ENCODE assay signal across 19 cellular contexts in genomic region chr7:152520861-152521302, GRCh38.
A peak's percentile ranks its signal among the peaks of the same experiment; 100 is the strongest.
DNase-seq lines count a peak whose midpoint lies in the region; ATAC-seq, FAIRE-seq and TF ChIP-seq lines count a peak whose summit lies in the region.
"Had no signal": no experiment of that assay in that cellular context is flagged by ENCODE, and none has a peak within 500 bp of the region (broad histone marks: within the 10 kb centered on the region; RNA-seq: fewer than 3 reads in every experiment).

No MANE protein-coding gene starts in this region.

- TF ChIP-seq CTCF in A549 (IDR thresholded peaks at IDR 0.05) (no peak), choroid plexus epithelial cell (conservative IDR thresholded peaks at IDR 0.05; ENCODE audit: low read depth, low read length) (no peak), nephron (IDR thresholded peaks at IDR 0.05; ENCODE audit: unreplicated experiment in 3 of 3) (no peak)

- no peak for TF ChIP-seq EP300 in A549 (IDR thresholded peaks at IDR 0.05)

- 83% methylated on average over 5 of the region's 5 CpGs for WGBS in A549 (ENCODE audit: missing lambda C conversion rate)

- H3K4me3 Mint-ChIP-seq in nephron, result no peak overlapping the region
- no peak overlapping the region for H3K4me3 Mint-ChIP-seq in effector memory CD8-positive, alpha-beta T cell
- H3K4me3 Mint-ChIP-seq: B cell; CD4-positive, alpha-beta T cell had no signal

- no peak overlapping the region for H3K4me2 ChIP-seq in A549

- ATAC-seq in A549 (no peak), HG02588 (IDR thresholded peaks at IDR 0.05; ENCODE audit: unreplicated experiment) (no peak)
- ATAC-seq in effector memory CD8-positive, alpha-beta T cell (replicated peaks), result no peak
- ATAC-seq: PC-3 had no signal

- H3K36me3 Mint-ChIP-seq in nephron (ENCODE audit: low read depth), result no peaks in the 10 kb centered on the region
- no peaks in the 10 kb centered on the region for H3K36me3 Mint-ChIP-seq in effector memory CD8-positive, alpha-beta T cell (ENCODE audit: insufficient read depth)

- POLR2A ChIA-PET in A549 (lab: Yijun Ruan, JAX), result no interaction called here

- peaks cover 18% of the 10 kb centered on the region for H3K4me1 ChIP-seq in A549

- no peak for TF ChIP-seq POLR2A in A549 (IDR thresholded peaks at IDR 0.05; ENCODE audit: low read length)

- H3K9me3 ChIP-seq in A549, result peaks cover 10% of the 10 kb centered on the region

- peak overlapping the region in 1 of 2 experiments; percentile 75; a peak in 4 of 6 replicates for H3K27ac ChIP-seq in A549
- H3K27ac ChIP-seq: SK-N-MC had no signal

- TF ChIP-seq RAD21 in A549 (conservative IDR thresholded peaks at IDR 0.05 in 1 of 2, IDR thresholded peaks at IDR 0.05 in 1 of 2), result no peak

- H3K9me3 Mint-ChIP-seq in nephron, result peaks cover 6% of the 10 kb centered on the region
- no peaks in the 10 kb centered on the region for H3K9me3 Mint-ChIP-seq in effector memory CD8-positive, alpha-beta T cell
- H3K9me3 Mint-ChIP-seq: CD4-positive, alpha-beta T cell had no signal

- H3K27ac Mint-ChIP-seq in nephron, result peak overlapping the region in 2 of 3 experiments; percentile 58 to 72
- H3K27ac Mint-ChIP-seq in effector memory CD8-positive, alpha-beta T cell, result no peak overlapping the region
- H3K27ac Mint-ChIP-seq: B cell; CD4-positive, alpha-beta T cell had no signal

- CTCF ChIA-PET in A549 (lab: Yijun Ruan, JAX), result no interaction called here

- DNase-seq in A549 (ENCODE audit: low read depth in 1 of 2, low spot score in 1 of 2) (no peak), LHCN-M2 (ENCODE audit: low read depth) (peak; percentile 44), choroid plexus epithelial cell (ENCODE audit: low read depth) (peak; percentile 74), NCI-H345 (lab: John Stamatoyannopoulos, UW) (no peak), NCI-H2029 (lab: John Stamatoyannopoulos, UW) (no peak)
- DNase-seq in effector memory CD8-positive, alpha-beta T cell, result no peak
- DNase-seq: CD4-positive, alpha-beta T cell; GF-D8; KBM-7; NCI-H1092 treated with DMSO at 0.1 percent for 48 hours; NCI-H1694 treated with DMSO at 0.1 percent for 48 hours; NCI-H446; PC-3 had no signal

- no peak for FAIRE-seq in A549 (lab: Jason Lieb, UNC)
- FAIRE-seq: H54, HTR-8/SVneo had no signal

- peaks cover 3% of the 10 kb centered on the region for H3K27me3 Mint-ChIP-seq in nephron (ENCODE audit: low read depth)
- H3K27me3 Mint-ChIP-seq in effector memory CD8-positive, alpha-beta T cell, result peaks cover 0 to 7% of the 10 kb centered on the region in 2 donors
- H3K27me3 Mint-ChIP-seq: CD4-positive, alpha-beta T cell had no signal

- H3K4me3 ChIP-seq in A549 (no peak overlapping the region), choroid plexus epithelial cell (ENCODE audit: low read depth, low read length) (no peak overlapping the region)
- H3K4me3 ChIP-seq: SK-N-MC had no signal

- H3K4me1 Mint-ChIP-seq in nephron, result peaks cover 33% of the 10 kb centered on the region
- H3K4me1 Mint-ChIP-seq in effector memory CD8-positive, alpha-beta T cell (ENCODE audit: low read depth in 2 of 2), result no peaks in the 10 kb centered on the region
- H3K4me1 Mint-ChIP-seq: B cell had no signal

TF ChIP-seq in A549, 52 proteins besides CTCF, POLR2A, EP300 and RAD21:
- TF ChIP-seq HOXB5 (CRISPR knock-in tag; IDR thresholded peaks at IDR 0.05) (no peak), NFE2L2 (conservative IDR thresholded peaks at IDR 0.05; ENCODE audit: low read length) (0 out of 2 replicates have a peak, but pooled peaks have one; percentile 10)
TF ChIP-seq in A549: peak in this region for 1.

Comparison
In these comparisons a context has a peak if more than half of its experiments do, and no peak if none do; other contexts are left out.
1. DNase-seq: peak in LHCN-M2 (single experiment) and choroid plexus epithelial cell (single experiment); none in A549 (0 of 2), NCI-H345 (single experiment), effector memory CD8-positive, alpha-beta T cell (0 of 3) and NCI-H2029 (single experiment).
2. H3K27ac Mint-ChIP-seq: peak in nephron (2 of 3); none in effector memory CD8-positive, alpha-beta T cell (0 of 2).